1 cellular context compared by ENCODE assay signal in the genomic region with DNA sequence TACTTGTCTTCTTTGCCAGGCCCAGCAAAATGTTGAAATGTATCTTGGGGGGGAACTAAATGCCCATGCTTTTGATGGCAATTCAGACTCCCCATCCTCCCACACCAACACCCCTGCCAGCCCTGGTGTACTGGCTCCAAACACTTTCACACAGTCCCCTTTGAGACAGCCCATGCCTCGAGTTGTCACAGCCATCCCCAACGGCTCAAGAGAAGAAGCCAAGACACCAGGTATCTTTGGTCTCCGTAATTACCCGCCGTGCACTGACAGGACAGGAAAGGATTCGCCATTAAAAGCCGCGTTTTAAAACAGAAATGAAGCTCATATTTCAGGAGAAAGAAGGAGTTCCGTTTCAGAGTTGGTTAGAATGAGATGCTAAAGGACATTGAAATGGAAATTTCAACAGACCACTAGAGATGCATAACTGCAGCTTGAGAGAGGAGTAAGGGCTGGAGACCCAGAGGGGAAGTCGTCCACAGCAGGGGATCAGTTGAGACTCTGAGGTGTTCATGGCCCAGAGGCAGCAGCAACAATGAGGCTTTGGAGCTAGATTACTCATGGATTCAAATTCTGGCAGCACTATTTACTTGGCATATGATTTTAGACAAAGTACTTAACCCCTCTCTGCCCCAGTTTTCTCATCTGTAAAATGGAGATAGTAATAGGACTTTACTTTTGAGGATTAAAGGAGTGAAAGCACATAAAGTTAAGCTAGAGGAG.
TF ChIP-seq lines count a peak whose summit lies in the region.

No MANE protein-coding gene starts in this region.

TF ChIP-seq in GM23338, 12 proteins besides CTCF, POLR2A, EP300 and RAD21:
- TF ChIP-seq NANOG (IDR thresholded peaks at IDR 0.05; ENCODE audit: borderline replicate concordance) (0 out of 2 replicates have a peak, but pooled peaks have one; percentile 10), ZNF331 (CRISPR knock-in tag; IDR thresholded peaks at IDR 0.05; ENCODE audit: low read depth) (no peak), ZNF462 (CRISPR knock-in tag; IDR thresholded peaks at IDR 0.05) (peak; percentile 90)
